In genomic region chr4:107380190-107380589, GRCh38 we compare ENCODE assay signal across 23 cellular contexts.
DNase-seq lines count a peak whose midpoint lies in the region.
"Had no signal": no experiment of that assay in that cellular context is flagged by ENCODE, and none has a peak within 500 bp of the region (broad histone marks: within the 10 kb centered on the region; RNA-seq: fewer than 3 reads in every experiment).

No MANE protein-coding gene starts in this region.

- DNase-seq in Ammon's horn (ENCODE audit: low spot score) (peak; percentile 7), GM03348 (ENCODE audit: low spot score) (peak; percentile 6), RPMI7951 (ENCODE audit: low read depth) (peak; percentile 56), iris pigment epithelial cell (ENCODE audit: low read depth) (peak; percentile 4), SIG-M5 treated with dmso at 0.1 percent for 504 hours (lab: John Stamatoyannopoulos, UW; ENCODE audit: unreplicated experiment) (no peak), NCI-H1436 (lab: John Stamatoyannopoulos, UW) (no peak)
- no peak for DNase-seq in stimulated activated naive CD4-positive, alpha-beta T cell treated with Interleukin-2 at 50 U/mL for 16 hours (lab: John Stamatoyannopoulos, UW)
- DNase-seq: activated CD4-positive, alpha-beta memory T cell treated with anti-CD3 and anti-CD28 coated beads, Interleukin-2, amount 10 ng/mL, durations not matched to agents 7 days and 5 days; activated CD4-positive, alpha-beta T cell treated with anti-CD3 and anti-CD28 coated beads for 1 hour; activated CD8-positive, alpha-beta memory T cell treated with anti-CD3 and anti-CD28 coated beads, Interleukin-2, amount 50 U/mL, for 4 hours; activated naive CD4-positive, alpha-beta T cell; C1 segment of cervical spinal cord; central memory CD4-positive, alpha-beta T cell; COR-L47; DMS79; heart right ventricle; lower lobe of right lung; NCI-H146; NCI-H510A treated with DMSO at 0.1 percent for 48 hours; Right ventricle myocardium superior; substantia nigra; SW 1271; upper lobe of left lung had no signal

Comparison
In these comparisons a context has a peak if more than half of its experiments do, and no peak if none do; other contexts are left out.
1. DNase-seq: peak in Ammon's horn (single experiment), GM03348 (single experiment), RPMI7951 (single experiment) and iris pigment epithelial cell (single experiment); none in SIG-M5 treated with dmso at 0.1 percent for 504 hours (single experiment), NCI-H1436 (single experiment) and stimulated activated naive CD4-positive, alpha-beta T cell treated with Interleukin-2 at 50 U/mL for 16 hours (single experiment).